In the genomic region with DNA sequence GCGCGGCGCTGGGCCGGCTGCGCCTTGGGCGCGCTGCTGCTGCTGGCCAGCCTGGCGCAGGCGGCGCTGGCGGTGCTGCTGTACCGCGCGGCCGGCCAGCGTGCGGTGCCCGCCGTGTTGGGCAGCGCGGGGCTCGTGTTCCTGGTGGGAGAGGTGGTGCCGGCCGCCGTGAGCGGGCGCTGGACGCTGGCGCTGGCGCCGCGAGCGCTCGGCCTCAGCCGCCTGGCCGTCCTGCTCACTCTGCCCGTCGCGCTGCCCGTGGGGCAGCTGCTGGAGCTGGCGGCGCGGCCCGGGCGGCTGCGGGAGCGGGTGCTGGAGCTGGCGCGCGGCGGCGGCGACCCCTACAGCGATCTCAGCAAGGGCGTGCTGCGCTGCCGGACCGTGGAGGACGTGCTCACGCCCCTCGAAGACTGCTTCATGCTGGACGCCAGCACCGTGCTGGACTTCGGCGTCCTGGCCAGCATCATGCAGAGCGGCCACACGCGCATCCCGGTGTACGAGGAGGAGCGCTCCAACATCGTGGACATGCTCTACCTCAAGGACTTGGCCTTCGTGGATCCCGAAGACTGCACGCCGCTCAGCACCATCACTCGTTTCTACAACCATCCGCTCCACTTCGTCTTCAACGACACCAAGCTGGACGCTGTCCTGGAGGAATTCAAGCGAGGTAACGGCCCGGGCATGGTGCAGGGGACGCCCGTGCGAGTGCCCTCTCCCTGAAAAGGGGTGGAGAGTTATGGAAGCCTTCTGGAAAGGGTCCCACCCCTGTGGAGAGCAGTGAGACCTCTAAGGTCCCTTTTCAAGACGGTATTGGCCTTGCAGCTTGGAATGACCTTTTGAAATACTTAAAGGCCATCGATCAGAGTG, we compare ENCODE assay signal across 8 cellular contexts. TPM values are rescaled to one million over a fixed set of nuclear protein-coding genes. Genes with fewer than 3 reads are reported as not detected.
DNase-seq lines count a peak whose midpoint lies in the region; ATAC-seq and TF ChIP-seq lines count a peak whose summit lies in the region.

No MANE protein-coding gene starts in this region.

- no peak for TF ChIP-seq EP300 in stomach (IDR thresholded peaks at IDR 0.05)

- H3K27me3 ChIP-seq in stomach, result no peaks in the 10 kb centered on the region

- no peak overlapping the region for H3K27ac Mint-ChIP-seq in activated T-cell treated with anti-CD3 and anti-CD28 coated beads, Interleukin-2, amount 50 U/mL, for 72 hours

- DNase-seq in activated T-cell treated with anti-CD3 and anti-CD28 coated beads, Interleukin-2, amount 50 U/mL, for 72 hours, result peak in 1 of 2 donors; percentile 13
- DNase-seq in stomach (no peak), SKM-1 treated with dmso at 0.1 percent for 144 hours (lab: John Stamatoyannopoulos, UW; ENCODE audit: unreplicated experiment) (no peak), SK-N-DZ (ENCODE audit: low spot score) (no peak)

- intact Hi-C loops in stomach (cut with DNase I; ENCODE audit: low total_unique reads), result no loop called here

- ATAC-seq in HG03378 (IDR thresholded peaks at IDR 0.05; ENCODE audit: unreplicated experiment), result peak; percentile 12
- ATAC-seq in activated T-cell treated with anti-CD3 and anti-CD28 coated beads, Interleukin-2, amount 50 U/mL, for 72 hours (replicated peaks in 1 of 2), result no peak
- ATAC-seq in GM19328 (IDR thresholded peaks at IDR 0.05; ENCODE audit: unreplicated experiment), result no peak

- TF ChIP-seq POLR2A in stomach (IDR thresholded peaks at IDR 0.05), result no peak

- H3K4me3 ChIP-seq in iPS-18c (ENCODE audit: insufficient read depth, low read depth, low read length) (peak overlapping the region; percentile 84), stomach (peak overlapping the region; percentile 74 to 88 (median 82))

- peaks cover 60% of the 10 kb centered on the region for H3K4me1 Mint-ChIP-seq in activated T-cell treated with anti-CD3 and anti-CD28 coated beads, Interleukin-2, amount 50 U/mL, for 72 hours (ENCODE audit: low read depth)

- H3K4me3 Mint-ChIP-seq in activated T-cell treated with anti-CD3 and anti-CD28 coated beads, Interleukin-2, amount 50 U/mL, for 72 hours, result peak overlapping the region; percentile 75 to 87

- H3K9me3 Mint-ChIP-seq in activated T-cell treated with anti-CD3 and anti-CD28 coated beads, Interleukin-2, amount 50 U/mL, for 72 hours, result no peaks in the 10 kb centered on the region

- H3K9ac ChIP-seq in ES-I3 (ENCODE audit: low read depth, low read length), result peak overlapping the region; percentile 75

- H3K36me3 Mint-ChIP-seq in activated T-cell treated with anti-CD3 and anti-CD28 coated beads, Interleukin-2, amount 50 U/mL, for 72 hours (ENCODE audit: insufficient read depth in 2 of 2), result peaks cover 4 to 7% of the 10 kb centered on the region in 2 donors

- no peaks in the 10 kb centered on the region for H3K9me3 ChIP-seq in ES-I3 (ENCODE audit: control insufficient read depth, insufficient read depth, low read length)
- no peaks in the 10 kb centered on the region for H3K9me3 ChIP-seq in iPS-18c (ENCODE audit: control insufficient read depth, insufficient read depth, low read length)
- no peaks in the 10 kb centered on the region for H3K9me3 ChIP-seq in stomach

- H3K27me3 Mint-ChIP-seq in activated T-cell treated with anti-CD3 and anti-CD28 coated beads, Interleukin-2, amount 50 U/mL, for 72 hours (ENCODE audit: low read depth), result no peaks in the 10 kb centered on the region

- TF ChIP-seq CTCF in stomach (IDR thresholded peaks at IDR 0.05), result no peak

- peak overlapping the region in 4 of 5 donors; percentile 44 to 100 (median 94) for H3K27ac ChIP-seq in stomach

- WGBS in stomach, 5 donors, result 2 to 4% (median 3%) methylated on average over 43 to 89 of the region's 89 CpGs

- H3K4me1 ChIP-seq in ES-I3 (ENCODE audit: insufficient read depth, low read length), result 0 out of 2 replicates have a peak, but pooled peaks cover 5% of the 10 kb centered on the region
- peaks cover 54 to 68% (median 59%) of the 10 kb centered on the region in 4 donors for H3K4me1 ChIP-seq in stomach

- H3K36me3 ChIP-seq in ES-I3 (ENCODE audit: insufficient read depth, low read length) (no peaks in the 10 kb centered on the region), stomach (peaks cover 0 to 16% (median 9%) of the 10 kb centered on the region in 4 donors)

RNA-seq across cellular contexts. Expression of a gene that starts 1.0 kb away (rescaled TPM):
- total RNA-seq in activated T-cell treated with anti-CD3 and anti-CD28 coated beads, Interleukin-2, amount 50 U/mL, for 72 hours, result 10 to 100 TPM; 20.7 to 27.9 TPM
- 100 to 1,000 TPM in 1 of 5 donors, 10 to 100 TPM in 3, 1 to 10 TPM in 1; 6.2 to 107 (median 23.3) TPM for total RNA-seq in stomach
- polyA plus RNA-seq in stomach, result 1 to 10 TPM; 4.6 to 8.4 (median 6.3) TPM
- 11.9 and 13.1 TPM in 2 replicates for polyA plus RNA-seq in SK-N-DZ (2014; cell fraction: cytosol; rRNA removed)
- 13.5 and 24.5 TPM in 2 replicates for polyA plus RNA-seq in SK-N-DZ (2014; cell fraction: nucleus; rRNA removed)

RNA-seq across cellular contexts. Expression of a gene that starts 26.8 kb away (rescaled TPM):
- total RNA-seq in activated T-cell treated with anti-CD3 and anti-CD28 coated beads, Interleukin-2, amount 50 U/mL, for 72 hours, result 1 to 10 TPM; 4.4 to 5.7 TPM
- 1 to 10 TPM in 4 of 5 donors, not detected in 1; 1.3 to 3.6 (median 2.0) TPM for total RNA-seq in stomach
- polyA plus RNA-seq in stomach, result 1 to 10 TPM in 2 of 3 donors, under 1 TPM in 1; 1.00 to 2.9 (median 2.4) TPM
- polyA plus RNA-seq in SK-N-DZ (2014; cell fraction: cytosol; rRNA removed), result 2.1 and 3.1 TPM in 2 replicates
- polyA plus RNA-seq in SK-N-DZ (2014; cell fraction: nucleus; rRNA removed), result 14.5 and 26.4 TPM in 2 replicates

RNA-seq across cellular contexts. Expression of a gene that starts 40.7 kb away (rescaled TPM):
- total RNA-seq in activated T-cell treated with anti-CD3 and anti-CD28 coated beads, Interleukin-2, amount 50 U/mL, for 72 hours, result 10 to 100 TPM; 16.5 to 17.2 TPM
- total RNA-seq in stomach, result 10 to 100 TPM in 3 of 5 donors, 1 to 10 TPM in 2; 2.8 to 32.1 (median 11.3) TPM
- polyA plus RNA-seq in stomach, result 10 to 100 TPM; 11.5 to 18.0 (median 14.1) TPM
- polyA plus RNA-seq in SK-N-DZ (2014; cell fraction: cytosol; rRNA removed), result 23.2 and 23.9 TPM in 2 replicates
- polyA plus RNA-seq in SK-N-DZ (2014; cell fraction: nucleus; rRNA removed), result 20.5 and 30.6 TPM in 2 replicates

RNA-seq across cellular contexts. Expression of a gene that starts 52.8 kb away (rescaled TPM):
- 10 to 100 TPM; 16.0 to 22.2 TPM for total RNA-seq in activated T-cell treated with anti-CD3 and anti-CD28 coated beads, Interleukin-2, amount 50 U/mL, for 72 hours
- total RNA-seq in stomach, result 10 to 100 TPM; 10.7 to 78.8 (median 24.4) TPM
- polyA plus RNA-seq in stomach, result 10 to 100 TPM in 1 of 3 donors, 1 to 10 TPM in 2; 5.7 to 15.8 (median 8.0) TPM
- 42.0 and 42.7 TPM in 2 replicates for polyA plus RNA-seq in SK-N-DZ (2014; cell fraction: cytosol; rRNA removed)
- 91.3 and 99.0 TPM in 2 replicates for polyA plus RNA-seq in SK-N-DZ (2014; cell fraction: nucleus; rRNA removed)

RNA-seq across cellular contexts. Expression of a gene that starts 56.4 kb away (rescaled TPM):
- total RNA-seq in activated T-cell treated with anti-CD3 and anti-CD28 coated beads, Interleukin-2, amount 50 U/mL, for 72 hours, result 1 to 10 TPM; 9.1 to 9.5 TPM
- total RNA-seq in stomach, result 10 to 100 TPM in 1 of 5 donors, 1 to 10 TPM in 4; 1.2 to 26.6 (median 5.1) TPM
- polyA plus RNA-seq in stomach, result 1 to 10 TPM; 1.4 to 2.8 (median 2.1) TPM
- polyA plus RNA-seq in SK-N-DZ (2014; cell fraction: cytosol; rRNA removed), result 5.4 and 6.8 TPM in 2 replicates
- polyA plus RNA-seq in SK-N-DZ (2014; cell fraction: nucleus; rRNA removed), result 6.0 and 6.1 TPM in 2 replicates
